9 cellular contexts compared by ENCODE assay signal in the genomic region with DNA sequence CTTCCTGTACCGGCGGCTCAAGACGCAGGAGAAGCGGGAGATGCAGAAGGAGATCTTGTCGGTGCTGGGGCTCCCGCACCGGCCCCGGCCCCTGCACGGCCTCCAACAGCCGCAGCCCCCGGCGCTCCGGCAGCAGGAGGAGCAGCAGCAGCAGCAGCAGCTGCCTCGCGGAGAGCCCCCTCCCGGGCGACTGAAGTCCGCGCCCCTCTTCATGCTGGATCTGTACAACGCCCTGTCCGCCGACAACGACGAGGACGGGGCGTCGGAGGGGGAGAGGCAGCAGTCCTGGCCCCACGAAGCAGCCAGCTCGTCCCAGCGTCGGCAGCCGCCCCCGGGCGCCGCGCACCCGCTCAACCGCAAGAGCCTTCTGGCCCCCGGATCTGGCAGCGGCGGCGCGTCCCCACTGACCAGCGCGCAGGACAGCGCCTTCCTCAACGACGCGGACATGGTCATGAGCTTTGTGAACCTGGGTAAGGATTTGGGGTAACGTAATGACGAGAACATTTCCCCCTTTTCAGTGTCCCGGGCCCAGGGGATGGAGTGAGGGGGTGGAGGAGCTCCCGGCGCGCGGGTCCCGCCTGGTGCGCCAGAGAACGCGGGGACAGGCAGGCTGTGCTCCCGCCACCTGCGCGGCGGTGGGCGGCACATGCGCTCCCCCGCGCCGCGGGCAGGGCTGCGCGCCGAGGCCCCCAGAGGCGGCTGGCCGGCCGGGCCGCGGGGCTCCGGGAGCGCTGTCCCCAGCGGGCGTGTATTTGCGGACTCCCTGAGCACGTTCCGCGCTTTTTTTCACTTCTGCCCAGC. TPM values are rescaled to one million over a fixed set of nuclear protein-coding genes. Genes with fewer than 3 reads are reported as not detected.
DNase-seq lines count a peak whose midpoint lies in the region; ATAC-seq lines count a peak whose summit lies in the region.
"Had no signal": no experiment of that assay in that cellular context is flagged by ENCODE, and none has a peak within 500 bp of the region (broad histone marks: within the 10 kb centered on the region; RNA-seq: fewer than 3 reads in every experiment).

No MANE protein-coding gene starts in this region.

- no peaks in the 10 kb centered on the region for H3K36me3 ChIP-seq in effector memory CD4-positive, alpha-beta T cell (ENCODE audit: control insufficient read depth, insufficient read depth, low read length)
- H3K36me3 ChIP-seq: thyroid gland had no signal

- H3K4me1 Mint-ChIP-seq in natural killer cell treated with Interleukin-12 subunit alpha and Interleukin-12 subunit beta and Interleukin-15 and Interleukin-18, amount 100 ng/mL, for 72 hours (ENCODE audit: low read depth in 2 of 2): peaks cover 0 to 4% of the 10 kb centered on the region in 2 donors

- peaks cover 42% of the 10 kb centered on the region for H3K27me3 ChIP-seq in effector memory CD4-positive, alpha-beta T cell (replicated peaks; ENCODE audit: control insufficient read depth, insufficient read depth, low read length, poor library complexity, severe bottlenecking)

- H3K9me3 Mint-ChIP-seq in natural killer cell treated with Interleukin-12 subunit alpha and Interleukin-12 subunit beta and Interleukin-15 and Interleukin-18, amount 100 ng/mL, for 72 hours: no peaks in the 10 kb centered on the region

- H3K36me3 Mint-ChIP-seq in natural killer cell treated with Interleukin-12 subunit alpha and Interleukin-12 subunit beta and Interleukin-15 and Interleukin-18, amount 100 ng/mL, for 72 hours: no peaks in the 10 kb centered on the region

- peak overlapping the region; percentile 36 for H3K4me3 Mint-ChIP-seq in natural killer cell treated with Interleukin-12 subunit alpha and Interleukin-12 subunit beta and Interleukin-15 and Interleukin-18, amount 100 ng/mL, for 72 hours

- H3K27ac ChIP-seq in effector memory CD4-positive, alpha-beta T cell (ENCODE audit: insufficient read depth, low read length, poor library complexity, severe bottlenecking): no peak overlapping the region
- H3K27ac ChIP-seq: thyroid gland had no signal

- DNase-seq in activated CD8-positive, alpha-beta memory T cell treated with anti-CD3 and anti-CD28 coated beads for 24 hours: peak; percentile 61
- no peak for DNase-seq in activated CD8-positive, alpha-beta memory T cell treated with anti-CD3 and anti-CD28 coated beads, Interleukin-2, amount 50 U/mL, for 4 hours
- peak; percentile 27 for DNase-seq in NCI-H748 treated with DMSO at 0.1 percent for 48 hours (lab: John Stamatoyannopoulos, UW)
- DNase-seq in effector memory CD4-positive, alpha-beta T cell: no peak
- DNase-seq in natural killer cell treated with Interleukin-12 subunit alpha and Interleukin-12 subunit beta and Interleukin-15 and Interleukin-18, amount 100 ng/mL, for 72 hours (ENCODE audit: low spot score): no peak
- DNase-seq in DMS153 (lab: John Stamatoyannopoulos, UW): no peak
- DNase-seq in NCI-H510A treated with DMSO at 0.1 percent for 48 hours (lab: John Stamatoyannopoulos, UW): no peak

- H3K27ac Mint-ChIP-seq in natural killer cell treated with Interleukin-12 subunit alpha and Interleukin-12 subunit beta and Interleukin-15 and Interleukin-18, amount 100 ng/mL, for 72 hours: no peak overlapping the region

- ATAC-seq in natural killer cell treated with Interleukin-12 subunit alpha and Interleukin-12 subunit beta and Interleukin-15 and Interleukin-18, amount 100 ng/mL, for 72 hours: no peak
- no peak for ATAC-seq in HG03135 (IDR thresholded peaks at IDR 0.05; ENCODE audit: unreplicated experiment)

- H3K4me3 ChIP-seq in effector memory CD4-positive, alpha-beta T cell (ENCODE audit: insufficient read depth, low read depth, low read length, poor library complexity, severe bottlenecking): peak overlapping the region; percentile 25

- peaks cover 40 to 50% of the 10 kb centered on the region in 2 donors for H3K27me3 Mint-ChIP-seq in natural killer cell treated with Interleukin-12 subunit alpha and Interleukin-12 subunit beta and Interleukin-15 and Interleukin-18, amount 100 ng/mL, for 72 hours

- no peaks in the 10 kb centered on the region for H3K9me3 ChIP-seq in effector memory CD4-positive, alpha-beta T cell (ENCODE audit: control insufficient read depth, low read length)
- H3K9me3 ChIP-seq: thyroid gland had no signal

- H3K4me1 ChIP-seq in effector memory CD4-positive, alpha-beta T cell (ENCODE audit: control insufficient read depth, insufficient read depth, low read length, poor library complexity, severe bottlenecking): peaks cover 21% of the 10 kb centered on the region

RNA-seq across cellular contexts. Expression of gene BMP6, which starts 1.5 kb away (rescaled TPM):
- not detected for total RNA-seq in natural killer cell treated with Interleukin-12 subunit alpha and Interleukin-12 subunit beta and Interleukin-15 and Interleukin-18, amount 100 ng/mL, for 72 hours

Comparison
In these comparisons a context has a peak if more than half of its experiments do, and no peak if none do; other contexts are left out.
1. DNase-seq: peak in activated CD8-positive, alpha-beta memory T cell treated with anti-CD3 and anti-CD28 coated beads for 24 hours (single experiment) and NCI-H748 treated with DMSO at 0.1 percent for 48 hours (single experiment); none in activated CD8-positive, alpha-beta memory T cell treated with anti-CD3 and anti-CD28 coated beads, Interleukin-2, amount 50 U/mL, for 4 hours (single experiment), effector memory CD4-positive, alpha-beta T cell (0 of 3), natural killer cell treated with Interleukin-12 subunit alpha and Interleukin-12 subunit beta and Interleukin-15 and Interleukin-18, amount 100 ng/mL, for 72 hours (single experiment), DMS153 (single experiment) and NCI-H510A treated with DMSO at 0.1 percent for 48 hours (single experiment).